ENCODE assay signal across 23 cellular contexts in the genomic region with DNA sequence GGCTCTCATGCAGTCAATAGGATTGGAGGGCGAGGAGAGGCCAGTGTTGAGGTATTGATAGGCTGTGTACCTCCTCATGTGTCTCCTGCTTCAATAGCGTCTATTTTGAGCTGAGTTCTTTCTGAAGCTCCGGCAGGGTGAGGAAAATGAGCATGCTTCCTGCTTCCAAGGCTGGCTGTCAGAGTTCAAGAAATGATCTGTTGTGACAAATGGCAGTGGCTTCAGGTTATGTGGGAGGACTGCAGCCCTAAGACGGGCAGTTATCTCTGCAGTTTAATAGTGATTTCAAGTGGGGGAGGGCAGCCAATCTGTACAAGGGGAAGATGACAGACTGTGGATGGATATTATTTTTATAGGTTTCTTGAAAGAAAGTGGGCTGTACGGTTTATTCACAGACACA. TPM values are rescaled to one million over a fixed set of nuclear protein-coding genes. Genes with fewer than 3 reads are reported as not detected.
A peak's percentile ranks its signal among the peaks of the same experiment; 100 is the strongest.
DNase-seq lines count a peak whose midpoint lies in the region; ATAC-seq and TF ChIP-seq lines count a peak whose summit lies in the region.
"Had no signal": no experiment of that assay in that cellular context is flagged by ENCODE, and none has a peak within 500 bp of the region (broad histone marks: within the 10 kb centered on the region; RNA-seq: fewer than 3 reads in every experiment).

No MANE protein-coding gene starts in this region.

- no peak overlapping the region for H3K27ac Mint-ChIP-seq in activated CD8-positive, alpha-beta memory T cell treated with anti-CD3 and anti-CD28 coated beads, Interleukin-2, amount 10 ng/mL, durations not matched to agents 7 days and 5 days
- peak overlapping the region in 3 of 5 experiments; percentile 3 to 85 (median 24) for H3K27ac Mint-ChIP-seq in brain
- H3K27ac Mint-ChIP-seq: CD4-positive, alpha-beta memory T cell had no signal

- H3K36me3 Mint-ChIP-seq in activated CD8-positive, alpha-beta memory T cell treated with anti-CD3 and anti-CD28 coated beads, Interleukin-2, amount 10 ng/mL, durations not matched to agents 7 days and 5 days = no peaks in the 10 kb centered on the region
- no peaks in the 10 kb centered on the region for H3K36me3 Mint-ChIP-seq in brain
- H3K36me3 Mint-ChIP-seq: CD4-positive, alpha-beta memory T cell had no signal

- TF ChIP-seq CTCF in brain (conservative IDR thresholded peaks at IDR 0.05) (no peak), lung (IDR thresholded peaks at IDR 0.05; ENCODE audit: control extremely low read depth, extremely low read depth) (no peak), GM20000 (IDR thresholded peaks at IDR 0.05; ENCODE audit: extremely low read depth, missing control alignments) (no peak)

- no peaks in the 10 kb centered on the region for H3K9me3 ChIP-seq in lung (ENCODE audit: control insufficient read depth in 2 of 2, insufficient read depth in 1 of 2, low read length in 1 of 2)

- H3K27me3 ChIP-seq in lung (ENCODE audit: control insufficient read depth, insufficient read depth) = no peaks in the 10 kb centered on the region

- WGBS in lung, 2 donors = 70 to 71% methylated on average over 5 of the region's 5 CpGs

- H3K4me3 Mint-ChIP-seq in activated CD8-positive, alpha-beta memory T cell treated with anti-CD3 and anti-CD28 coated beads, Interleukin-2, amount 10 ng/mL, durations not matched to agents 7 days and 5 days = no peak overlapping the region
- no peak overlapping the region for H3K4me3 Mint-ChIP-seq in brain
- H3K4me3 Mint-ChIP-seq: CD4-positive, alpha-beta memory T cell had no signal

- peaks cover 9% of the 10 kb centered on the region for H3K27me3 Mint-ChIP-seq in activated CD8-positive, alpha-beta memory T cell treated with anti-CD3 and anti-CD28 coated beads, Interleukin-2, amount 10 ng/mL, durations not matched to agents 7 days and 5 days
- peaks cover 3% of the 10 kb centered on the region for H3K27me3 Mint-ChIP-seq in brain

- CTCF ChIA-PET in activated CD8-positive, alpha-beta memory T cell treated with anti-CD3 and anti-CD28 coated beads, Interleukin-2, amount 10 ng/mL, durations not matched to agents 7 days and 5 days (lab: Charles Lee) = no interaction called here

- ATAC-seq in activated CD8-positive, alpha-beta memory T cell treated with anti-CD3 and anti-CD28 coated beads, Interleukin-2, amount 10 ng/mL, durations not matched to agents 7 days and 5 days = no peak
- ATAC-seq in lung (ENCODE audit: insufficient read depth, low FRiP score) = no peak
- ATAC-seq: K562, SK-N-SH treated with all-trans-retinoic acid at 6 μM for 48 hours had no signal

- no peak overlapping the region for H3K27ac ChIP-seq in lung (ENCODE audit: low read depth in 1 of 2, low read length in 1 of 2)
- H3K27ac ChIP-seq: GM23248 had no signal

- no peaks in the 10 kb centered on the region for H3K36me3 ChIP-seq in lung (ENCODE audit: control insufficient read depth in 2 of 2, insufficient read depth in 2 of 2, low read length in 2 of 2)

- H3K4me1 Mint-ChIP-seq in activated CD8-positive, alpha-beta memory T cell treated with anti-CD3 and anti-CD28 coated beads, Interleukin-2, amount 10 ng/mL, durations not matched to agents 7 days and 5 days = no peaks in the 10 kb centered on the region
- peaks cover 14% of the 10 kb centered on the region for H3K4me1 Mint-ChIP-seq in brain
- H3K4me1 Mint-ChIP-seq: CD4-positive, alpha-beta memory T cell had no signal

- H3K9me3 Mint-ChIP-seq in activated CD8-positive, alpha-beta memory T cell treated with anti-CD3 and anti-CD28 coated beads, Interleukin-2, amount 10 ng/mL, durations not matched to agents 7 days and 5 days (ENCODE audit: low read depth) = no peaks in the 10 kb centered on the region
- no peaks in the 10 kb centered on the region for H3K9me3 Mint-ChIP-seq in brain

- no peaks in the 10 kb centered on the region for H3K4me1 ChIP-seq in lung (ENCODE audit: control insufficient read depth in 2 of 2, insufficient read depth in 2 of 2, low read length in 2 of 2)

- peak; percentile 9 for DNase-seq in activated CD8-positive, alpha-beta memory T cell treated with anti-CD3 and anti-CD28 coated beads, Interleukin-2, amount 10 ng/mL, durations not matched to agents 7 days and 5 days
- DNase-seq in activated CD8-positive, alpha-beta memory T cell treated with anti-CD3 and anti-CD28 coated beads, Interleukin-2, amount 50 U/mL, for 48 hours = no peak
- DNase-seq in lung (ENCODE audit: low spot score) (peak; percentile 16), ureter (ENCODE audit: low spot score) (no peak), GM20000 (ENCODE audit: low spot score) (no peak)
- no peak for DNase-seq in effector CD4-positive, alpha-beta T cell
- DNase-seq: C1 segment of cervical spinal cord; CD4-positive, alpha-beta memory T cell; COR-L47; DMS53; GM23248; H7; Kasumi-1; NCI-H2029; NCI-H345; NCI-H510A treated with DMSO at 0.1 percent for 48 hours; SIG-M5 had no signal

- H3K4me3 ChIP-seq in lung = no peak overlapping the region
- H3K4me3 ChIP-seq: GM23248, K562 had no signal

RNA-seq across cellular contexts. Expression of a gene that starts 54.0 kb away (rescaled TPM):
- not detected for total RNA-seq in activated CD8-positive, alpha-beta memory T cell treated with anti-CD3 and anti-CD28 coated beads, Interleukin-2, amount 10 ng/mL, durations not matched to agents 7 days and 5 days
- polyA plus RNA-seq in brain (ENCODE audit: insufficient read depth, low read depth, low replicate concordance) (34.7 TPM), lung (1 to 10 TPM; 2.3 to 2.5 TPM)
- total RNA-seq in lung (10 to 100 TPM in 1 of 2 donors, 1 to 10 TPM in 1; 1.6 to 31.4 TPM), ureter (2.3 TPM)
- total RNA-seq: CD4-positive, alpha-beta memory T cell; G401; K562; MCF 10A had no signal
- polyA plus RNA-seq: AG04450; CD4-positive, alpha-beta memory T cell; K562 had no signal

Comparison
In these comparisons a context has a peak if more than half of its experiments do, and no peak if none do; other contexts are left out.
1. DNase-seq: peak in activated CD8-positive, alpha-beta memory T cell treated with anti-CD3 and anti-CD28 coated beads, Interleukin-2, amount 10 ng/mL, durations not matched to agents 7 days and 5 days (single experiment) and lung (single experiment); none in activated CD8-positive, alpha-beta memory T cell treated with anti-CD3 and anti-CD28 coated beads, Interleukin-2, amount 50 U/mL, for 48 hours (single experiment), ureter (single experiment), effector CD4-positive, alpha-beta T cell (single experiment) and GM20000 (single experiment).